1 cellular context compared by ENCODE assay signal in genomic region chr16:18955874-18956580, GRCh38.
TF ChIP-seq lines count a peak whose summit lies in the region.

No MANE protein-coding gene starts in this region.

TF ChIP-seq in HepG2, 621 proteins besides CTCF, POLR2A, EP300 and RAD21 (continued from another document and continues in another):
- 0 out of 2 replicates have a peak, but pooled peaks have one; percentile 51 for TF ChIP-seq ZNF280D (CRISPR knock-in tag; IDR thresholded peaks at IDR 0.05)
- TF ChIP-seq ZNF781 (CRISPR knock-in tag; IDR thresholded peaks at IDR 0.05; ENCODE audit: borderline replicate concordance, not compliant biosample characterization), result peak; percentile 41
- peak; percentile 28; the same call in 1 of the 2 replicates for TF ChIP-seq PATZ1 (CRISPR knock-in tag; IDR thresholded peaks at IDR 0.05)
- TF ChIP-seq FOXP4 (CRISPR knock-in tag; IDR thresholded peaks at IDR 0.05), result peak; percentile 47
- peak; percentile 33; the same call in 1 of the 2 replicates for TF ChIP-seq KLF12 (CRISPR knock-in tag; IDR thresholded peaks at IDR 0.05; ENCODE audit: borderline replicate concordance)
- TF ChIP-seq PBX2 (CRISPR knock-in tag; IDR thresholded peaks at IDR 0.05), result 0 out of 2 replicates have a peak, but pooled peaks have one; percentile 11
- TF ChIP-seq ZBTB4 (CRISPR knock-in tag; IDR thresholded peaks at IDR 0.05; ENCODE audit: borderline replicate concordance), result 0 out of 2 replicates have a peak, but pooled peaks have one; percentile 37
- TF ChIP-seq ZNF687 (CRISPR knock-in tag; IDR thresholded peaks at IDR 0.05), result peak; percentile 73
- TF ChIP-seq ZFP91 (CRISPR knock-in tag; IDR thresholded peaks at IDR 0.05; ENCODE audit: borderline replicate concordance), result 0 out of 2 replicates have a peak, but pooled peaks have one; percentile 35
- TF ChIP-seq POLR2AphosphoS5 (IDR thresholded peaks at IDR 0.05; ENCODE audit: low read depth, low read length), result peak; percentile 78
- TF ChIP-seq ZNF713 (CRISPR knock-in tag; IDR thresholded peaks at IDR 0.05), result 0 out of 2 replicates have a peak, but pooled peaks have one; percentile 45
- TF ChIP-seq ZNF317 (CRISPR knock-in tag; IDR thresholded peaks at IDR 0.05), result 0 out of 2 replicates have a peak, but pooled peaks have one; percentile 59
- TF ChIP-seq MXD1 (CRISPR knock-in tag; IDR thresholded peaks at IDR 0.05), result peak; percentile 31; the same call in 1 of the 2 replicates
- TF ChIP-seq TFDP2 (CRISPR knock-in tag; IDR thresholded peaks at IDR 0.05), result 0 out of 2 replicates have a peak, but pooled peaks have one; percentile 9
- TF ChIP-seq ZFY (CRISPR knock-in tag; IDR thresholded peaks at IDR 0.05), result peak; percentile 37; the same call in 1 of the 2 replicates
- TF ChIP-seq MAX (IDR thresholded peaks at IDR 0.05), result peak; percentile 23; the same call in 1 of the 2 replicates
- TF ChIP-seq ZNF777 (CRISPR knock-in tag; IDR thresholded peaks at IDR 0.05), result 0 out of 2 replicates have a peak, but pooled peaks have one; percentile 43
- TF ChIP-seq ZNF430 (CRISPR knock-in tag; IDR thresholded peaks at IDR 0.05), result 0 out of 2 replicates have a peak, but pooled peaks have one; percentile 3
- 0 out of 2 replicates have a peak, but pooled peaks have one; percentile 47 for TF ChIP-seq DRAP1 (CRISPR knock-in tag; IDR thresholded peaks at IDR 0.05)
- TF ChIP-seq POLR2G (IDR thresholded peaks at IDR 0.05; ENCODE audit: low read depth, low read length), result peak; percentile 85
- peak; percentile 43; the same call in 1 of the 2 replicates for TF ChIP-seq DMAP1 (CRISPR knock-in tag; IDR thresholded peaks at IDR 0.05)
- 0 out of 2 replicates have a peak, but pooled peaks have one; percentile 66 for TF ChIP-seq ZNF557 (CRISPR knock-in tag; IDR thresholded peaks at IDR 0.05)
- 0 out of 2 replicates have a peak, but pooled peaks have one; percentile 46 for TF ChIP-seq ZNF275 (CRISPR knock-in tag; IDR thresholded peaks at IDR 0.05; ENCODE audit: borderline replicate concordance)
